Comparison of ENCODE assay signal across 24 cellular contexts in genomic region chr1:96998466-96998865, GRCh38.
"Had no signal": no experiment of that assay in that cellular context is flagged by ENCODE, and none has a peak within 500 bp of the region (broad histone marks: within the 10 kb centered on the region; RNA-seq: fewer than 3 reads in every experiment).

No MANE protein-coding gene starts in this region.

- H3K4me1 Mint-ChIP-seq: memory B cell; nephron progenitor cell; stimulated activated naive B cell treated with anti-CD40 and anti-IgM and Interleukin-4, amounts not matched to agents 10 μg/mL and 1 μg/mL and 100 μg/mL, for 72 hours had no signal

- ATAC-seq: effector memory CD8-positive, alpha-beta T cell; naive thymus-derived CD4-positive, alpha-beta T cell had no signal

- H3K27me3 ChIP-seq: esophagus squamous epithelium, right atrium auricular region, sigmoid colon, stomach, thyroid gland, vagina had no signal

- H3K36me3 ChIP-seq: esophagus squamous epithelium, prostate gland, right atrium auricular region, sigmoid colon, spleen, stomach, thyroid gland, vagina had no signal

- H3K4me3 Mint-ChIP-seq: effector memory CD8-positive, alpha-beta T cell; memory B cell; naive thymus-derived CD4-positive, alpha-beta T cell; nephron progenitor cell; stimulated activated naive B cell treated with anti-CD40 and anti-IgM and Interleukin-4, amounts not matched to agents 10 μg/mL and 1 μg/mL and 100 μg/mL, for 72 hours had no signal

- H3K4me1 ChIP-seq: esophagus squamous epithelium, prostate gland, spleen, stomach, thyroid gland, vagina had no signal

- H3K27ac ChIP-seq: coronary artery, esophagus squamous epithelium, prostate gland, sigmoid colon, skin epidermis, spleen, stomach, thyroid gland, vagina had no signal

- H3K4me3 ChIP-seq: coronary artery, esophagus squamous epithelium, lung, prostate gland, right atrium auricular region, sigmoid colon, skin epidermis, spleen, stomach, thyroid gland, vagina had no signal

- DNase-seq: effector memory CD8-positive, alpha-beta T cell; erythroblast; esophagus squamous epithelium; foreskin melanocyte; glutamatergic neuron; naive thymus-derived CD4-positive, alpha-beta T cell; nephron progenitor cell; nucleus accumbens; sigmoid colon; spleen; stimulated activated CD4-positive, alpha-beta T cell treated with anti-CD3 and anti-CD28 coated beads, Interleukin-4, amount 100 ng/mL, for 4 hours; stimulated activated naive B cell treated with anti-CD40 and anti-IgM and Interleukin-4, amounts not matched to agents 10 μg/mL and 1 μg/mL and 100 μg/mL, for 72 hours; stomach; thyroid gland; trophoblast cell had no signal

- H3K36me3 Mint-ChIP-seq: memory B cell; naive thymus-derived CD4-positive, alpha-beta T cell; stimulated activated naive B cell treated with anti-CD40 and anti-IgM and Interleukin-4, amounts not matched to agents 10 μg/mL and 1 μg/mL and 100 μg/mL, for 72 hours had no signal

- H3K9me3 ChIP-seq: esophagus squamous epithelium, prostate gland, right atrium auricular region, sigmoid colon, spleen, stomach, thyroid gland, vagina had no signal

- FAIRE-seq: endometrium, keratinocyte had no signal

- H3K9me3 Mint-ChIP-seq: effector memory CD8-positive, alpha-beta T cell; memory B cell; nephron progenitor cell; stimulated activated naive B cell treated with anti-CD40 and anti-IgM and Interleukin-4, amounts not matched to agents 10 μg/mL and 1 μg/mL and 100 μg/mL, for 72 hours had no signal

- H3K27ac Mint-ChIP-seq: effector memory CD8-positive, alpha-beta T cell; memory B cell; naive thymus-derived CD4-positive, alpha-beta T cell; nephron progenitor cell; stimulated activated naive B cell treated with anti-CD40 and anti-IgM and Interleukin-4, amounts not matched to agents 10 μg/mL and 1 μg/mL and 100 μg/mL, for 72 hours had no signal
